In genomic region chr4:100895572-100896197, GRCh38 we compare ENCODE assay signal across 8 cellular contexts.
DNase-seq lines count a peak whose midpoint lies in the region; ATAC-seq and TF ChIP-seq lines count a peak whose summit lies in the region.

No MANE protein-coding gene starts in this region.

- peaks cover 6% of the 10 kb centered on the region for H3K9me3 Mint-ChIP-seq in activated T-cell treated with anti-CD3 and anti-CD28 coated beads, Interleukin-2, amount 50 U/mL, for 24 hours

- no peak for DNase-seq in activated T-cell treated with anti-CD3 and anti-CD28 coated beads, Interleukin-2, amount 50 U/mL, for 24 hours
- no peak for DNase-seq in activated T-cell treated with anti-CD3 and anti-CD28 coated beads, Interleukin-2, amount 50 U/mL, for 48 hours
- DNase-seq in Peyer's patch = no peak
- DNase-seq in iris pigment epithelial cell (ENCODE audit: low read depth) = peak; percentile 5
- DNase-seq in GDM1 (lab: John Stamatoyannopoulos, UW) = no peak
- no peak for DNase-seq in medulla oblongata (ENCODE audit: extremely low spot score)
- no peak for DNase-seq in ovary

- peak overlapping the region; percentile 65 for H3K27ac Mint-ChIP-seq in activated T-cell treated with anti-CD3 and anti-CD28 coated beads, Interleukin-2, amount 50 U/mL, for 24 hours

- H3K27me3 Mint-ChIP-seq in activated T-cell treated with anti-CD3 and anti-CD28 coated beads, Interleukin-2, amount 50 U/mL, for 24 hours = no peaks in the 10 kb centered on the region

- ATAC-seq in HG02852 (IDR thresholded peaks at IDR 0.05; ENCODE audit: unreplicated experiment) = peak; percentile 94

- H3K9me3 ChIP-seq in Peyer's patch (no peaks in the 10 kb centered on the region), ovary (no peaks in the 10 kb centered on the region)

- WGBS in ovary, 3 donors = 29 to 45% (median 42%) methylated on average over 8 of the region's 8 CpGs

- no peak for TF ChIP-seq EP300 in ovary (IDR thresholded peaks at IDR 0.05)

- no peak for TF ChIP-seq POLR2A in Peyer's patch (IDR thresholded peaks at IDR 0.05)
- no peak for TF ChIP-seq POLR2A in ovary (IDR thresholded peaks at IDR 0.05)

- H3K27me3 ChIP-seq in Peyer's patch (no peaks in the 10 kb centered on the region), ovary (no peaks in the 10 kb centered on the region)

- intact Hi-C loops in ovary (cut with DNase I) = no loop called here

- H3K4me3 ChIP-seq in Peyer's patch (peak overlapping the region; percentile 20 to 49 (median 30)), ovary (no peak overlapping the region)

- peak overlapping the region in 2 of 4 donors; percentile 13 to 51 for H3K27ac ChIP-seq in Peyer's patch
- no peak overlapping the region for H3K27ac ChIP-seq in ovary

- no peak for TF ChIP-seq CTCF in Peyer's patch (IDR thresholded peaks at IDR 0.05)
- TF ChIP-seq CTCF in ovary (IDR thresholded peaks at IDR 0.05) = no peak

- H3K4me1 Mint-ChIP-seq in activated T-cell treated with anti-CD3 and anti-CD28 coated beads, Interleukin-2, amount 50 U/mL, for 24 hours (ENCODE audit: low read depth) = peaks cover 16% of the 10 kb centered on the region

- H3K36me3 Mint-ChIP-seq in activated T-cell treated with anti-CD3 and anti-CD28 coated beads, Interleukin-2, amount 50 U/mL, for 24 hours (ENCODE audit: low read depth) = no peaks in the 10 kb centered on the region

- H3K4me1 ChIP-seq in Peyer's patch (peaks cover 0 to 5% (median 0%) of the 10 kb centered on the region in 4 donors), ovary (ENCODE audit: insufficient read depth) (no peaks in the 10 kb centered on the region)

- H3K4me3 Mint-ChIP-seq in activated T-cell treated with anti-CD3 and anti-CD28 coated beads, Interleukin-2, amount 50 U/mL, for 24 hours = peak overlapping the region; percentile 71

- H3K36me3 ChIP-seq in Peyer's patch = no peaks in the 10 kb centered on the region
- no peaks in the 10 kb centered on the region for H3K36me3 ChIP-seq in ovary
